In genomic region chr10:102420443-102420809, GRCh38 we compare ENCODE assay signal across 1 cellular context.
TF ChIP-seq lines count a peak whose summit lies in the region.

No MANE protein-coding gene starts in this region.

TF ChIP-seq in K562, 482 proteins besides CTCF, POLR2A, EP300 and RAD21:
- TF ChIP-seq ILK (tag; IDR thresholded peaks at IDR 0.05; ENCODE audit: borderline replicate concordance, low read depth), result no peak
- no peak for TF ChIP-seq KLF13 (tag; IDR thresholded peaks at IDR 0.05; ENCODE audit: borderline replicate concordance, low read depth)
- no peak for TF ChIP-seq ZNF124 (CRISPR knock-in tag; IDR thresholded peaks at IDR 0.05)
- TF ChIP-seq ZNF699 (CRISPR knock-in tag; IDR thresholded peaks at IDR 0.05; ENCODE audit: insufficient replicate concordance), result no peak
- TF ChIP-seq ZNF134 (CRISPR knock-in tag; conservative IDR thresholded peaks at IDR 0.05), result no peak
- no peak for TF ChIP-seq RAD51 (IDR thresholded peaks at IDR 0.05; ENCODE audit: borderline replicate concordance, low read depth)
- TF ChIP-seq XRCC3 (IDR thresholded peaks at IDR 0.05), result no peak
- no peak for TF ChIP-seq ZNF274 (IDR thresholded peaks at IDR 0.05; ENCODE audit: borderline replicate concordance, low read depth, low read length)
- TF ChIP-seq GTF2A2 (tag; IDR thresholded peaks at IDR 0.05), result no peak
- no peak for TF ChIP-seq GTF2F1 (IDR thresholded peaks at IDR 0.05; ENCODE audit: low read depth, low read length)
- no peak for TF ChIP-seq KAT2B (IDR thresholded peaks at IDR 0.05; ENCODE audit: low read depth, low read length)
- no peak for TF ChIP-seq BMI1 (IDR thresholded peaks at IDR 0.05; ENCODE audit: low read length)
- no peak for TF ChIP-seq ZC3H8 (IDR thresholded peaks at IDR 0.05)
- TF ChIP-seq HSF4 (CRISPR knock-in tag; IDR thresholded peaks at IDR 0.05; ENCODE audit: borderline replicate concordance), result no peak
- TF ChIP-seq USF1 (CRISPR knock-in tag; IDR thresholded peaks at IDR 0.05), result no peak
- no peak for TF ChIP-seq MXD1 (CRISPR knock-in tag; IDR thresholded peaks at IDR 0.05; ENCODE audit: borderline replicate concordance, poor library complexity, severe bottlenecking)
- no peak for TF ChIP-seq PTBP1 (IDR thresholded peaks at IDR 0.05; ENCODE audit: low read depth, low read length)
- TF ChIP-seq NCOA2 (IDR thresholded peaks at IDR 0.05; ENCODE audit: partially characterized antibody in 2 of 2), result no peak
- no peak for TF ChIP-seq ZNF583 (CRISPR knock-in tag; IDR thresholded peaks at IDR 0.05)
- no peak for TF ChIP-seq POLR2H (tag; IDR thresholded peaks at IDR 0.05; ENCODE audit: low read depth)
